Comparison of ENCODE assay signal across 1 cellular context in genomic region chr20:602357-602970, GRCh38.
TF ChIP-seq lines count a peak whose summit lies in the region.

No MANE protein-coding gene starts in this region.

TF ChIP-seq in GM23338, 12 proteins besides CTCF, POLR2A, EP300 and RAD21:
- TF ChIP-seq CREB1 (CRISPR knock-in tag; IDR thresholded peaks at IDR 0.05; ENCODE audit: low read depth) (no peak), ZNF331 (CRISPR knock-in tag; IDR thresholded peaks at IDR 0.05; ENCODE audit: low read depth) (no peak), STAT1 (IDR thresholded peaks at IDR 0.05; ENCODE audit: unreplicated experiment) (no peak), POLR2AphosphoS5 (IDR thresholded peaks at IDR 0.05; ENCODE audit: low read depth) (no peak), EZH2phosphoT487 (IDR thresholded peaks at IDR 0.05; ENCODE audit: unreplicated experiment) (no peak), ZNF114 (CRISPR knock-in tag; IDR thresholded peaks at IDR 0.05) (no peak), NANOG (IDR thresholded peaks at IDR 0.05; ENCODE audit: borderline replicate concordance) (no peak)
- TF ChIP-seq, protein P1, sequence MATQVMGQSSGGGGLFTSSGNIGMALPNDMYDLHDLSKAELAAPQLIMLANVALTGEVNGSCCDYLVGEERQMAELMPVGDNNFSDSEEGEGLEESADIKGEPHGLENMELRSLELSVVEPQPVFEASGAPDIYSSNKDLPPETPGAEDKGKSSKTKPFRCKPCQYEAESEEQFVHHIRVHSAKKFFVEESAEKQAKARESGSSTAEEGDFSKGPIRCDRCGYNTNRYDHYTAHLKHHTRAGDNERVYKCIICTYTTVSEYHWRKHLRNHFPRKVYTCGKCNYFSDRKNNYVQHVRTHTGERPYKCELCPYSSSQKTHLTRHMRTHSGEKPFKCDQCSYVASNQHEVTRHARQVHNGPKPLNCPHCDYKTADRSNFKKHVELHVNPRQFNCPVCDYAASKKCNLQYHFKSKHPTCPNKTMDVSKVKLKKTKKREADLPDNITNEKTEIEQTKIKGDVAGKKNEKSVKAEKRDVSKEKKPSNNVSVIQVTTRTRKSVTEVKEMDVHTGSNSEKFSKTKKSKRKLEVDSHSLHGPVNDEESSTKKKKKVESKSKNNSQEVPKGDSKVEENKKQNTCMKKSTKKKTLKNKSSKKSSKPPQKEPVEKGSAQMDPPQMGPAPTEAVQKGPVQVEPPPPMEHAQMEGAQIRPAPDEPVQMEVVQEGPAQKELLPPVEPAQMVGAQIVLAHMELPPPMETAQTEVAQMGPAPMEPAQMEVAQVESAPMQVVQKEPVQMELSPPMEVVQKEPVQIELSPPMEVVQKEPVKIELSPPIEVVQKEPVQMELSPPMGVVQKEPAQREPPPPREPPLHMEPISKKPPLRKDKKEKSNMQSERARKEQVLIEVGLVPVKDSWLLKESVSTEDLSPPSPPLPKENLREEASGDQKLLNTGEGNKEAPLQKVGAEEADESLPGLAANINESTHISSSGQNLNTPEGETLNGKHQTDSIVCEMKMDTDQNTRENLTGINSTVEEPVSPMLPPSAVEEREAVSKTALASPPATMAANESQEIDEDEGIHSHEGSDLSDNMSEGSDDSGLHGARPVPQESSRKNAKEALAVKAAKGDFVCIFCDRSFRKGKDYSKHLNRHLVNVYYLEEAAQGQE (IDR thresholded peaks at IDR 0.05; ENCODE audit: unreplicated experiment), result no peak
- TF ChIP-seq, protein P2, sequence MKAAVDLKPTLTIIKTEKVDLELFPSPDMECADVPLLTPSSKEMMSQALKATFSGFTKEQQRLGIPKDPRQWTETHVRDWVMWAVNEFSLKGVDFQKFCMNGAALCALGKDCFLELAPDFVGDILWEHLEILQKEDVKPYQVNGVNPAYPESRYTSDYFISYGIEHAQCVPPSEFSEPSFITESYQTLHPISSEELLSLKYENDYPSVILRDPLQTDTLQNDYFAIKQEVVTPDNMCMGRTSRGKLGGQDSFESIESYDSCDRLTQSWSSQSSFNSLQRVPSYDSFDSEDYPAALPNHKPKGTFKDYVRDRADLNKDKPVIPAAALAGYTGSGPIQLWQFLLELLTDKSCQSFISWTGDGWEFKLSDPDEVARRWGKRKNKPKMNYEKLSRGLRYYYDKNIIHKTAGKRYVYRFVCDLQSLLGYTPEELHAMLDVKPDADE (IDR thresholded peaks at IDR 0.05), result no peak
TF ChIP-seq in GM23338: peak in this region for 0.
